ENCODE assay signal across 1 cellular context in genomic region chr4:165654556-165654955, GRCh38.
TF ChIP-seq lines count a peak whose summit lies in the region.

No MANE protein-coding gene starts in this region.

TF ChIP-seq in HepG2, 621 proteins besides CTCF, POLR2A, EP300 and RAD21 (continued from another document and continues in another):
- TF ChIP-seq ZNF362 (CRISPR knock-in tag; IDR thresholded peaks at IDR 0.05; ENCODE audit: borderline replicate concordance) (no peak), ATF4 (CRISPR knock-in tag; IDR thresholded peaks at IDR 0.05) (no peak), ATF7-NPFF (CRISPR knock-in tag; IDR thresholded peaks at IDR 0.05; ENCODE audit: low read depth) (no peak), STAT5B (CRISPR knock-in tag; IDR thresholded peaks at IDR 0.05) (no peak), MATR3 (CRISPR knock-in tag; IDR thresholded peaks at IDR 0.05) (no peak), ZNF205 (CRISPR knock-in tag; IDR thresholded peaks at IDR 0.05) (no peak), MNT (IDR thresholded peaks at IDR 0.05) (no peak), MED1 (CRISPR knock-in tag; IDR thresholded peaks at IDR 0.05) (no peak), ATF3 (CRISPR knock-in tag; IDR thresholded peaks at IDR 0.05) (no peak), GPN1 (CRISPR knock-in tag; IDR thresholded peaks at IDR 0.05; ENCODE audit: borderline replicate concordance) (no peak), STAG1 (CRISPR knock-in tag; IDR thresholded peaks at IDR 0.05) (0 out of 2 replicates have a peak, but pooled peaks have one; percentile 6), ZNF563 (CRISPR knock-in tag; IDR thresholded peaks at IDR 0.05) (no peak), KAT8 (CRISPR knock-in tag; IDR thresholded peaks at IDR 0.05) (no peak), MXD3 (CRISPR knock-in tag; IDR thresholded peaks at IDR 0.05) (no peak), FUBP1 (CRISPR knock-in tag; IDR thresholded peaks at IDR 0.05; ENCODE audit: borderline replicate concordance) (no peak), NR2C2 (CRISPR knock-in tag; IDR thresholded peaks at IDR 0.05; ENCODE audit: borderline replicate concordance) (no peak), ZFY (CRISPR knock-in tag; IDR thresholded peaks at IDR 0.05) (no peak), CC2D1A (CRISPR knock-in tag; IDR thresholded peaks at IDR 0.05) (no peak), DMTF1 (CRISPR knock-in tag; IDR thresholded peaks at IDR 0.05) (no peak), ATF5 (CRISPR knock-in tag; IDR thresholded peaks at IDR 0.05; ENCODE audit: low read depth) (no peak), ZFP91 (CRISPR knock-in tag; IDR thresholded peaks at IDR 0.05; ENCODE audit: borderline replicate concordance) (no peak), IRF1 (CRISPR knock-in tag; IDR thresholded peaks at IDR 0.05; ENCODE audit: low read depth) (no peak), GABPB1 (CRISPR knock-in tag; IDR thresholded peaks at IDR 0.05) (no peak), ZNF550 (CRISPR knock-in tag; IDR thresholded peaks at IDR 0.05; ENCODE audit: borderline replicate concordance) (no peak), FOXP1 (IDR thresholded peaks at IDR 0.05) (no peak), FOXP1 (CRISPR knock-in tag; IDR thresholded peaks at IDR 0.05) (0 out of 2 replicates have a peak, but pooled peaks have one; percentile 11), ISX (CRISPR knock-in tag; conservative IDR thresholded peaks at IDR 0.05) (no peak), FOXM1 (CRISPR knock-in tag; IDR thresholded peaks at IDR 0.05) (no peak), SMYD3 (CRISPR knock-in tag; IDR thresholded peaks at IDR 0.05) (no peak), NR2F1 (CRISPR knock-in tag; IDR thresholded peaks at IDR 0.05) (no peak), ZFP82 (CRISPR knock-in tag; IDR thresholded peaks at IDR 0.05; ENCODE audit: borderline replicate concordance) (no peak), KLF11 (CRISPR knock-in tag; IDR thresholded peaks at IDR 0.05) (no peak), BORCS8-MEF2B (CRISPR knock-in tag; IDR thresholded peaks at IDR 0.05) (no peak), HIVEP1 (CRISPR knock-in tag; IDR thresholded peaks at IDR 0.05) (no peak), MIXL1 (CRISPR knock-in tag; IDR thresholded peaks at IDR 0.05) (0 out of 2 replicates have a peak, but pooled peaks have one; percentile 26), ZNF430 (CRISPR knock-in tag; IDR thresholded peaks at IDR 0.05) (no peak), SSRP1 (CRISPR knock-in tag; IDR thresholded peaks at IDR 0.05) (no peak), TFAP4 (IDR thresholded peaks at IDR 0.05; ENCODE audit: borderline replicate concordance, low read depth) (peak; percentile 74), ZNF562 (CRISPR knock-in tag; IDR thresholded peaks at IDR 0.05; ENCODE audit: borderline replicate concordance) (no peak), REL (CRISPR knock-in tag; conservative IDR thresholded peaks at IDR 0.05) (no peak), ZNF691 (CRISPR knock-in tag; IDR thresholded peaks at IDR 0.05; ENCODE audit: borderline replicate concordance, low read depth) (no peak), HOXA7 (CRISPR knock-in tag; IDR thresholded peaks at IDR 0.05) (no peak), ZNF549 (CRISPR knock-in tag; IDR thresholded peaks at IDR 0.05) (no peak), ZUFSP (CRISPR knock-in tag; IDR thresholded peaks at IDR 0.05; ENCODE audit: borderline replicate concordance) (no peak)
